ENCODE assay signal across 1 cellular context in the genomic region with DNA sequence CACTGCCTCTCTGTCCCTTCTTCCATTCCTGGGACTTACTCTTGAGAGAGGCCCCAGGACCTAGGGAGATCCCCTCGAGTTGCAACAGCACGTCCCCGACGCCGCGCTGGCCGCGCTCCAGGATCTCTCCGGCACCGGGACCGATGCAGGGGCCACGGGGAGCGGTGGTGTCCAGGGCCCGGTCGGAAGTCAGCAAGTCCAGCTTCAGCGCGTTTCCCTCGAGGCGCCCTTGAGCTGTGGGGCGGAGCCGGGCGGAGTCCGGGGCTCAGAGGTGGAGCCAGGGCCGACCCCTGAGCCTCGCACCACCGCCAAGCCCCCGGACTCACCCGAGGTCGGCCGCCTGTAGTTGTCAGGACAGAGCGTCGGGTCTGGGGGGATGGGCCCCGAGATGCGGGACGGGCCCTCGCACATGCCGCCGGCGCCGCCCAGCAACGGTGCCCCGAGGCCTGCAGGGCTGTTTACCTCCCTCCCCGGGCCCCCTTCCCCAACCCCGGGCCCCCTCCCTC.
TF ChIP-seq lines count a peak whose summit lies in the region.

No MANE protein-coding gene starts in this region.

TF ChIP-seq in H1, 55 proteins besides CTCF, POLR2A, EP300 and RAD21:
- TF ChIP-seq TCF12 (IDR thresholded peaks at IDR 0.05; ENCODE audit: low read depth, low read length) (no peak), CEBPB (IDR thresholded peaks at IDR 0.05; ENCODE audit: low read depth, low read length) (no peak), SP4 (IDR thresholded peaks at IDR 0.05; ENCODE audit: low read length) (no peak), SAP30 (IDR thresholded peaks at IDR 0.05; ENCODE audit: insufficient read depth, insufficient replicate concordance, low read length) (no peak), CREB1 (IDR thresholded peaks at IDR 0.05) (no peak), SUZ12 (IDR thresholded peaks at IDR 0.05; ENCODE audit: low read length) (no peak), RBBP5 (IDR thresholded peaks at IDR 0.05; ENCODE audit: borderline replicate concordance, low read depth, low read length) (0 out of 2 replicates have a peak, but pooled peaks have one; percentile 30), KDM4A (IDR thresholded peaks at IDR 0.05; ENCODE audit: low read depth, low read length, severe bottlenecking) (peak; percentile 33), JUND (IDR thresholded peaks at IDR 0.05; ENCODE audit: low read length) (no peak), TEAD4 (IDR thresholded peaks at IDR 0.05; ENCODE audit: low read depth, low read length) (no peak), SIN3A (conservative IDR thresholded peaks at IDR 0.05 in 1 of 2, IDR thresholded peaks at IDR 0.05 in 1 of 2; ENCODE audit: low read depth in 1 of 2, low read length in 2 of 2) (peak in 1 of 2 experiments; percentile 15; a peak in 1 of 4 replicates), RFX5 (IDR thresholded peaks at IDR 0.05; ENCODE audit: borderline replicate concordance, low read depth, low read length) (no peak), CTBP2 (IDR thresholded peaks at IDR 0.05; ENCODE audit: borderline replicate concordance, insufficient read depth, insufficient read length, low read length) (no peak), ASH2L (IDR thresholded peaks at IDR 0.05; ENCODE audit: low read length) (peak; percentile 43), SP2 (IDR thresholded peaks at IDR 0.05; ENCODE audit: low read length) (no peak), NRF1 (IDR thresholded peaks at IDR 0.05; ENCODE audit: low read depth, low read length) (no peak)
- TF ChIP-seq, protein P1, sequence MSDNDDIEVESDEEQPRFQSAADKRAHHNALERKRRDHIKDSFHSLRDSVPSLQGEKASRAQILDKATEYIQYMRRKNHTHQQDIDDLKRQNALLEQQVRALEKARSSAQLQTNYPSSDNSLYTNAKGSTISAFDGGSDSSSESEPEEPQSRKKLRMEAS (IDR thresholded peaks at IDR 0.05) = peak; percentile 64; the same call in 1 of the 2 replicates
- TF ChIP-seq, protein P2, sequence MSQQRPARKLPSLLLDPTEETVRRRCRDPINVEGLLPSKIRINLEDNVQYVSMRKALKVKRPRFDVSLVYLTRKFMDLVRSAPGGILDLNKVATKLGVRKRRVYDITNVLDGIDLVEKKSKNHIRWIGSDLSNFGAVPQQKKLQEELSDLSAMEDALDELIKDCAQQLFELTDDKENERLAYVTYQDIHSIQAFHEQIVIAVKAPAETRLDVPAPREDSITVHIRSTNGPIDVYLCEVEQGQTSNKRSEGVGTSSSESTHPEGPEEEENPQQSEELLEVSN (IDR thresholded peaks at IDR 0.05) = peak; percentile 10; the same call in 1 of the 2 replicates
